In genomic region chr17:40796846-40797245, GRCh38 we compare ENCODE assay signal across 24 cellular contexts. TPM values are rescaled to one million over a fixed set of nuclear protein-coding genes. Genes with fewer than 3 reads are reported as not detected.
"Had no signal": no experiment of that assay in that cellular context is flagged by ENCODE, and none has a peak within 500 bp of the region (broad histone marks: within the 10 kb centered on the region; RNA-seq: fewer than 3 reads in every experiment).

No MANE protein-coding gene starts in this region.

- H3K36me3 ChIP-seq: SJCRH30 had no signal

- H3K4me2 ChIP-seq: KMS-11 had no signal

- H3K4me3 ChIP-seq: SJCRH30 had no signal

- DNase-seq: IMR-90; Kasumi-1; MM.1S; NCI-H1092 treated with DMSO at 0.1 percent for 48 hours; NCI-H1436; NCI-H187; NCI-H2029; NCI-H2081 treated with DMSO at 0.1 percent for 48 hours; NCI-H2227 treated with DMSO at 0.1 percent for 48 hours; NCI-H524; NCI-H526 treated with DMSO at 0.1 percent for 48 hours; NCI-H748 treated with DMSO at 0.1 percent for 48 hours; NK-92 treated with Interleukin-12 subunit alpha and Interleukin-12 subunit beta, amount 100 ng/mL, for 24 hours; PC-3; SHP77 treated with DMSO at 0.1 percent for 48 hours; SJCRH30 had no signal

- H3K9me3 ChIP-seq: SJCRH30 had no signal

- H3K4me1 ChIP-seq: SJCRH30 had no signal

- ATAC-seq: Panc1, PC-3, SK-N-SH treated with all-trans-retinoic acid at 6 μM for 48 hours had no signal

- H3K9ac ChIP-seq: KMS-11 had no signal

- H3K27ac ChIP-seq: KMS-11, RWPE1, SJCRH30 had no signal

RNA-seq across cellular contexts. Expression of gene KRT28, which starts 2.9 kb away (rescaled TPM):
- total RNA-seq: HT-29, IMR-90, M059J, NCI-H460, OCI-LY7, PC-3 had no signal
- polyA plus RNA-seq: IMR-90 had no signal

RNA-seq across cellular contexts. Expression of gene KRT27, which starts 14.5 kb away (rescaled TPM):
- total RNA-seq: HT-29, IMR-90, M059J, NCI-H460, OCI-LY7, PC-3, SJCRH30 had no signal
- polyA plus RNA-seq: IMR-90 had no signal

RNA-seq across cellular contexts. Expression of gene KRT26, which starts 24.8 kb away (rescaled TPM):
- total RNA-seq: HT-29, IMR-90, M059J, NCI-H460, OCI-LY7, PC-3, SJCRH30 had no signal
- polyA plus RNA-seq: IMR-90 had no signal

RNA-seq across cellular contexts. Expression of gene KRT25, which starts 41.7 kb away (rescaled TPM):
- total RNA-seq: HT-29, IMR-90, M059J, NCI-H460, OCI-LY7, PC-3, SJCRH30 had no signal
- polyA plus RNA-seq: IMR-90 had no signal
